In the genomic region with DNA sequence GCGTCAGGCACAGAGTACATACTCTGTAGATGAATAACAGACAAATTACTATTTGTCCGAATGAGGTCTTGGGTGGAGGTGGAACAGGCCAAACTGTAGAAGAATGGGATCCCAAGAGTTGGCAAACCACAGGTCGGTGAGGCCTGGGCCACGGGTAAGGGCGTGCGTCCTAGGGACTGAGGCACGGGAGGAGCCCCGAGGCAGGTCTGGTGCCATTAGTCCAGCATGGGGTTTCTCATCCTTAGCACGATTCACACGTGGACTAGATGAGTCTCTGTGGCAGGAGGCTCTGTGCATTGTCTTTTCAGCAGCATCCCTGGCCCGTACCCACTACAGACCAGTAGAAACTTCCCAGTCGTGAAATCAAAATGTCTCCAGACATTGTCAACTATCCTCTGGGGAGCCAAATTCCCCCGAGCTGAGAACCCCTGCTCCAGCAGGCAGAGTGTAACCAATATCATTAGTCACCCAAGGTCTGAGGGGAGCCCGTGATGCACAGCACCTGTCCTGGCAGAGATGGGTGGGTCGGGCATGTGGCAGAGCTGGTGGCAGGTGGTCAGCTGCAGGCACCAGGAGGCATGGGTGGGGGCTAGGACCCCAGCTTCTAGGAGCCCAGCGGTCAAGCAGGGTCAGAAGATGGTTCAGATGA, we compare ENCODE assay signal across 21 cellular contexts.
DNase-seq lines count a peak whose midpoint lies in the region; FAIRE-seq and TF ChIP-seq lines count a peak whose summit lies in the region.
"Had no signal": no experiment of that assay in that cellular context is flagged by ENCODE, and none has a peak within 500 bp of the region (broad histone marks: within the 10 kb centered on the region; RNA-seq: fewer than 3 reads in every experiment).

No MANE protein-coding gene starts in this region.

- dilution Hi-C loops in mammary epithelial cell (cut with HindIII; ENCODE audit: low sequenced_read_pairs), result no loop called here

- POLR2A ChIA-PET in MCF 10A (lab: Yijun Ruan, JAX) (no interaction called here), RWPE1 (lab: Yijun Ruan, JAX; ENCODE audit: low non-redundant PET) (no interaction called here)

- no peak for DNase-seq in mammary epithelial cell
- DNase-seq in MCF 10A (ENCODE audit: unreplicated experiment), result no peak
- no peak for DNase-seq in RWPE1 (ENCODE audit: low spot score)
- no peak for DNase-seq in epithelial cell of prostate (ENCODE audit: low read depth, low spot score)
- DNase-seq in urothelium cell line (ENCODE audit: low spot score), result no peak
- DNase-seq in left ventricle myocardium inferior, result no peak
- no peak for DNase-seq in DMS114 treated with DMSO at 0.1 percent for 48 hours (lab: John Stamatoyannopoulos, UW; ENCODE audit: unreplicated experiment)
- no peak for DNase-seq in T-helper 1 cell
- DNase-seq: 8988T; activated CD4-positive, alpha-beta T cell treated with anti-CD3 and anti-CD28 coated beads, Interleukin-2, amount 50 U/mL, for 48 hours; activated naive CD4-positive, alpha-beta T cell treated with anti-CD3 and anti-CD28 coated beads for 36 hours; activated T-cell treated with anti-CD3 and anti-CD28 coated beads, Interleukin-2, amount 50 U/mL, for 72 hours; hypothalamus; immature natural killer cell; left colon; NCI-H1048; stimulated activated CD4-positive, alpha-beta T cell treated with anti-CD3 and anti-CD28 coated beads, Interleukin-1b, Interleukin-23, amount 100 ng/mL, for 48 hours; stimulated activated naive CD8-positive, alpha-beta T cell treated with anti-CD3 and anti-CD28 coated beads, Interleukin-15, Interleukin-2, amounts not matched to agents 100 U/mL and 50 U/mL, for 24 hours had no signal

- H3K36me3 Mint-ChIP-seq in MCF 10A (ENCODE audit: insufficient read depth, unreplicated experiment), result no peaks in the 10 kb centered on the region
- H3K36me3 Mint-ChIP-seq: immature natural killer cell had no signal

- intact Hi-C loops in mammary epithelial cell (cut with micrococcal nuclease) (loop anchor here (5.0 kb wide), 1 partner anchor 221 kb away; no protein-coding TSS in a partner anchor), MCF 10A (cut with micrococcal nuclease) (no loop called here), left ventricle myocardium inferior (cut with micrococcal nuclease) (no loop called here)

- peaks cover 5% of the 10 kb centered on the region for H3K79me2 ChIP-seq in mammary epithelial cell (ENCODE audit: insufficient read depth, low read length)

- H3K27ac Mint-ChIP-seq in MCF 10A (ENCODE audit: low read depth, unreplicated experiment), result no peak overlapping the region
- H3K27ac Mint-ChIP-seq: activated naive CD4-positive, alpha-beta T cell treated with anti-CD3 and anti-CD28 coated beads for 36 hours; activated T-cell treated with anti-CD3 and anti-CD28 coated beads, Interleukin-2, amount 50 U/mL, for 72 hours; T-helper 1 cell treated with Interleukin-12 subunit alpha and Interleukin-12 subunit beta and Interleukin-4 antibody, amounts not matched to agents 30 μg/mL and 1 μg/mL, for 36 hours had no signal

- H3K9ac ChIP-seq in mammary epithelial cell (ENCODE audit: insufficient read depth, low read length), result no peak overlapping the region

- H3K9me3 Mint-ChIP-seq in MCF 10A (ENCODE audit: unreplicated experiment), result no peaks in the 10 kb centered on the region
- H3K9me3 Mint-ChIP-seq: activated naive CD4-positive, alpha-beta T cell treated with anti-CD3 and anti-CD28 coated beads for 36 hours; activated T-cell treated with anti-CD3 and anti-CD28 coated beads, Interleukin-2, amount 50 U/mL, for 72 hours; immature natural killer cell; neural crest cell; T-helper 1 cell treated with Interleukin-12 subunit alpha and Interleukin-12 subunit beta and Interleukin-4 antibody, amounts not matched to agents 30 μg/mL and 1 μg/mL, for 36 hours had no signal

- 94% methylated on average over 15 of the region's 16 CpGs for WGBS in mammary epithelial cell (ENCODE audit: low coverage, missing lambda C conversion rate)

- CTCF ChIA-PET in mammary epithelial cell (lab: Charles Lee; ENCODE audit: low non-redundant PET), result interaction anchor here (0.6 kb wide), 1 partner anchor 108 kb away, joined by 10 read pairs; no protein-coding TSS in a partner anchor
- CTCF ChIA-PET in MCF 10A (lab: Yijun Ruan, JAX), result interaction anchor here (0.5 to 2.1 kb wide), 4 partner anchors 20 to 60 kb away, joined by 3 to 9 read pairs (median 4); no protein-coding TSS in a partner anchor
- CTCF ChIA-PET in RWPE1 (lab: Yijun Ruan, JAX), result interaction anchor here (1.4 kb wide), 2 partner anchors 19 to 52 kb away, joined by 5 to 6 read pairs; no protein-coding TSS in a partner anchor

- H2AFZ ChIP-seq in mammary epithelial cell (ENCODE audit: low read depth, low read length), result peak overlapping the region; percentile 6

- peak overlapping the region; percentile 78 for H3K27ac ChIP-seq in mammary epithelial cell (ENCODE audit: insufficient read depth, low read depth, low read length)
- peak overlapping the region; percentile 76 for H3K27ac ChIP-seq in RWPE1
- peak overlapping the region; percentile 85 for H3K27ac ChIP-seq in epithelial cell of prostate
- no peak overlapping the region for H3K27ac ChIP-seq in left ventricle myocardium inferior (replicated peaks)
- H3K27ac ChIP-seq: right atrium auricular region had no signal

- H4K20me1 ChIP-seq in mammary epithelial cell (ENCODE audit: insufficient read depth, low read length), result no peaks in the 10 kb centered on the region

- no peak overlapping the region for H3K4me2 ChIP-seq in mammary epithelial cell (ENCODE audit: insufficient read depth, low read depth, low read length)

- H3K9me3 ChIP-seq in mammary epithelial cell (replicated peaks; ENCODE audit: insufficient read depth, low read length) (no peaks in the 10 kb centered on the region), left ventricle myocardium inferior (replicated peaks) (no peaks in the 10 kb centered on the region)
- H3K9me3 ChIP-seq: right atrium auricular region had no signal

- peak; percentile 94 for FAIRE-seq in urothelium cell line (lab: Jason Lieb, UNC)

- no peaks in the 10 kb centered on the region for H3K27me3 Mint-ChIP-seq in MCF 10A (ENCODE audit: insufficient read depth, unreplicated experiment)

- H3K4me1 ChIP-seq in mammary epithelial cell (ENCODE audit: insufficient read depth, low read length) (peaks cover 69% of the 10 kb centered on the region), left ventricle myocardium inferior (peaks cover 24% of the 10 kb centered on the region)

- TF ChIP-seq CTCF in mammary epithelial cell (conservative IDR thresholded peaks at IDR 0.05 in 1 of 2, IDR thresholded peaks at IDR 0.05 in 1 of 2; ENCODE audit: extremely low read depth in 1 of 2, insufficient read depth in 1 of 2, low read depth in 1 of 2, low read length in 2 of 2) (no peak), MCF 10A (IDR thresholded peaks at IDR 0.05; ENCODE audit: unreplicated experiment) (no peak), RWPE1 (conservative IDR thresholded peaks at IDR 0.05; ENCODE audit: low read depth) (no peak), left ventricle myocardium inferior (IDR thresholded peaks at IDR 0.05; ENCODE audit: borderline replicate concordance) (no peak)

- H3K36me3 ChIP-seq in mammary epithelial cell (ENCODE audit: insufficient read depth, low read length), result no peaks in the 10 kb centered on the region
- no peaks in the 10 kb centered on the region for H3K36me3 ChIP-seq in left ventricle myocardium inferior
- H3K36me3 ChIP-seq: right atrium auricular region had no signal

- H3K4me3 ChIP-seq in mammary epithelial cell (replicated peaks in 1 of 3; ENCODE audit: insufficient read depth in 1 of 3, low read depth in 2 of 3, low read length in 3 of 3) (no peak overlapping the region), left ventricle myocardium inferior (no peak overlapping the region)
- H3K4me3 ChIP-seq: right atrium auricular region had no signal

- in situ Hi-C loops in mammary epithelial cell (cut with MboI; ENCODE audit: low sequenced_read_pairs in 2 of 2), result no loop called here

- H3K27me3 ChIP-seq in mammary epithelial cell (ENCODE audit: insufficient read depth, low read length), result no peaks in the 10 kb centered on the region
- H3K27me3 ChIP-seq in left ventricle myocardium inferior (ENCODE audit: low read depth), result peaks cover 13% of the 10 kb centered on the region
- H3K27me3 ChIP-seq: right atrium auricular region had no signal

- BruUV-seq in mammary epithelial cell (replicated peaks; lab: Mats Ljungman, UMichigan) (no TSS peak), MCF 10A (replicated peaks; lab: Mats Ljungman, UMichigan) (no TSS peak)

- H3K4me3 Mint-ChIP-seq in MCF 10A (ENCODE audit: unreplicated experiment), result no peak overlapping the region
- H3K4me3 Mint-ChIP-seq: activated naive CD4-positive, alpha-beta T cell treated with anti-CD3 and anti-CD28 coated beads for 36 hours; activated T-cell treated with anti-CD3 and anti-CD28 coated beads, Interleukin-2, amount 50 U/mL, for 72 hours; immature natural killer cell; neural crest cell; T-helper 1 cell treated with Interleukin-12 subunit alpha and Interleukin-12 subunit beta and Interleukin-4 antibody, amounts not matched to agents 30 μg/mL and 1 μg/mL, for 36 hours had no signal

- peaks cover 15% of the 10 kb centered on the region for H3K4me1 Mint-ChIP-seq in MCF 10A (ENCODE audit: insufficient read depth, unreplicated experiment)
